In genomic region chr10:26507441-26507840, GRCh38 we compare ENCODE assay signal across 28 cellular contexts.
A peak's percentile ranks its signal among the peaks of the same experiment; 100 is the strongest.
DNase-seq lines count a peak whose midpoint lies in the region; ATAC-seq and TF ChIP-seq lines count a peak whose summit lies in the region.
"Had no signal": no experiment of that assay in that cellular context is flagged by ENCODE, and none has a peak within 500 bp of the region (broad histone marks: within the 10 kb centered on the region; RNA-seq: fewer than 3 reads in every experiment).

No MANE protein-coding gene starts in this region.

- ATAC-seq in stimulated activated memory B cell treated with anti-CD40 and anti-IgM and Interleukin-4, amounts not matched to agents 10 μg/mL and 1 μg/mL and 100 μg/mL, for 72 hours = no peak
- no peak for ATAC-seq in omental fat pad (ENCODE audit: low FRiP score)
- ATAC-seq: A549; esophagus mucosa; gastrocnemius medialis; K562; stimulated activated naive CD8-positive, alpha-beta T cell treated with anti-CD3 and anti-CD28 coated beads, Interleukin-15, amount 100 ng/mL, for 72 hours had no signal

- H3K36me3 Mint-ChIP-seq in activated T-cell treated with anti-CD3 and anti-CD28 coated beads, Interleukin-2, amount 50 U/mL, for 24 hours (ENCODE audit: low read depth) = peaks cover 94% of the 10 kb centered on the region
- peaks cover 82% of the 10 kb centered on the region for H3K36me3 Mint-ChIP-seq in stimulated activated memory B cell treated with anti-CD40 and anti-IgM and Interleukin-4, amounts not matched to agents 10 μg/mL and 1 μg/mL and 100 μg/mL, for 72 hours
- H3K36me3 Mint-ChIP-seq: brain had no signal

- peak overlapping the region; percentile 45 for H3K27ac Mint-ChIP-seq in activated T-cell treated with anti-CD3 and anti-CD28 coated beads, Interleukin-2, amount 50 U/mL, for 24 hours
- peak overlapping the region; percentile 44 for H3K27ac Mint-ChIP-seq in stimulated activated memory B cell treated with anti-CD40 and anti-IgM and Interleukin-4, amounts not matched to agents 10 μg/mL and 1 μg/mL and 100 μg/mL, for 72 hours
- H3K27ac Mint-ChIP-seq: brain; T-helper 2 cell treated with Interferon-gamma antibody and Interleukin-4, amounts not matched to agents 5 μg/mL and 100 μg/mL, for 36 hours had no signal

- H3K36me3 ChIP-seq in SK-N-MC (ENCODE audit: insufficient read depth, low read length) = no peaks in the 10 kb centered on the region
- H3K36me3 ChIP-seq: gastrocnemius medialis had no signal

- H3K9me3 ChIP-seq in SK-N-MC (ENCODE audit: low read depth, low read length) = no peaks in the 10 kb centered on the region
- H3K9me3 ChIP-seq: gastrocnemius medialis had no signal

- no peaks in the 10 kb centered on the region for H3K9me3 Mint-ChIP-seq in activated T-cell treated with anti-CD3 and anti-CD28 coated beads, Interleukin-2, amount 50 U/mL, for 24 hours
- no peaks in the 10 kb centered on the region for H3K9me3 Mint-ChIP-seq in stimulated activated memory B cell treated with anti-CD40 and anti-IgM and Interleukin-4, amounts not matched to agents 10 μg/mL and 1 μg/mL and 100 μg/mL, for 72 hours
- H3K9me3 Mint-ChIP-seq: H9; T-helper 2 cell treated with Interferon-gamma antibody and Interleukin-4, amounts not matched to agents 5 μg/mL and 100 μg/mL, for 36 hours had no signal

- no peak overlapping the region for H3K9ac ChIP-seq in SK-N-MC (ENCODE audit: insufficient read length)

- H3K27ac ChIP-seq in SK-N-MC = peak overlapping the region; percentile 36; the same call in 1 of the 2 replicates
- H3K27ac ChIP-seq: gastrocnemius medialis, tibial nerve, VCaP had no signal

- H3K4me1 Mint-ChIP-seq in activated T-cell treated with anti-CD3 and anti-CD28 coated beads, Interleukin-2, amount 50 U/mL, for 24 hours (ENCODE audit: low read depth) = peaks cover 13% of the 10 kb centered on the region
- H3K4me1 Mint-ChIP-seq in stimulated activated memory B cell treated with anti-CD40 and anti-IgM and Interleukin-4, amounts not matched to agents 10 μg/mL and 1 μg/mL and 100 μg/mL, for 72 hours = peaks cover 7% of the 10 kb centered on the region
- H3K4me1 Mint-ChIP-seq: brain, H9 had no signal

- H3K4me3 Mint-ChIP-seq in activated T-cell treated with anti-CD3 and anti-CD28 coated beads, Interleukin-2, amount 50 U/mL, for 24 hours = no peak overlapping the region
- H3K4me3 Mint-ChIP-seq in stimulated activated memory B cell treated with anti-CD40 and anti-IgM and Interleukin-4, amounts not matched to agents 10 μg/mL and 1 μg/mL and 100 μg/mL, for 72 hours = no peak overlapping the region
- H3K4me3 Mint-ChIP-seq: brain; H9; stimulated activated naive CD8-positive, alpha-beta T cell treated with anti-CD3 and anti-CD28 coated beads, Interleukin-15, amount 100 ng/mL, for 72 hours; T-helper 2 cell treated with Interferon-gamma antibody and Interleukin-4, amounts not matched to agents 5 μg/mL and 100 μg/mL, for 36 hours had no signal

- H3K27me3 Mint-ChIP-seq in activated T-cell treated with anti-CD3 and anti-CD28 coated beads, Interleukin-2, amount 50 U/mL, for 24 hours = no peaks in the 10 kb centered on the region
- H3K27me3 Mint-ChIP-seq in stimulated activated memory B cell treated with anti-CD40 and anti-IgM and Interleukin-4, amounts not matched to agents 10 μg/mL and 1 μg/mL and 100 μg/mL, for 72 hours = no peaks in the 10 kb centered on the region
- H3K27me3 Mint-ChIP-seq: stimulated activated naive CD8-positive, alpha-beta T cell treated with anti-CD3 and anti-CD28 coated beads, Interleukin-15, amount 100 ng/mL, for 72 hours had no signal

- no peak for TF ChIP-seq CTCF in fibroblast of mammary gland (conservative IDR thresholded peaks at IDR 0.05; ENCODE audit: control insufficient read depth, insufficient read depth, low read depth, low read length)
- TF ChIP-seq CTCF in omental fat pad (IDR thresholded peaks at IDR 0.05) = no peak

- H3K4me3 ChIP-seq in SK-N-MC = no peak overlapping the region; the same call in 1 of the 2 replicates
- no peak overlapping the region for H3K4me3 ChIP-seq in fibroblast of mammary gland (ENCODE audit: control insufficient read depth, low read depth, low read length)
- H3K4me3 ChIP-seq: A549, gastrocnemius medialis, K562, lung, tibial nerve had no signal

- DNase-seq in activated T-cell treated with anti-CD3 and anti-CD28 coated beads, Interleukin-2, amount 50 U/mL, for 24 hours = no peak
- DNase-seq in activated T-cell treated with anti-CD3 and anti-CD28 coated beads for 4 hours (no peak), SK-N-MC (ENCODE audit: low read depth, low spot score) (no peak), fibroblast of mammary gland (ENCODE audit: low read depth) (peak; percentile 59), Kasumi-1 (lab: John Stamatoyannopoulos, UW) (no peak), retina (no peak), omental fat pad (ENCODE audit: low spot score) (no peak)
- DNase-seq: activated CD4-positive, alpha-beta T cell treated with anti-CD3 and anti-CD28 coated beads, Interleukin-2, amount 50 U/mL, for 48 hours; activated T-cell treated with anti-CD3 and anti-CD28 coated beads, Interleukin-2, amount 50 U/mL, for 1 hour; C1 segment of cervical spinal cord; effector memory CD4-positive, alpha-beta T cell; gastrocnemius medialis; H9; kidney; NCI-H1436; NCI-H2107; NCI-H510A; stimulated activated CD4-positive, alpha-beta T cell treated with anti-CD3 and anti-CD28 coated beads, Interleukin-4, amount 100 ng/mL, for 24 hours; stimulated activated naive CD8-positive, alpha-beta T cell treated with anti-CD3 and anti-CD28 coated beads, Interleukin-15, amount 100 ng/mL, for 72 hours had no signal
